ENCODE assay signal across 25 cellular contexts in genomic region chr1:172203902-172204301, GRCh38.
"Had no signal": no experiment of that assay in that cellular context is flagged by ENCODE, and none has a peak within 500 bp of the region (broad histone marks: within the 10 kb centered on the region; RNA-seq: fewer than 3 reads in every experiment).

No MANE protein-coding gene starts in this region.

- ATAC-seq: effector memory CD8-positive, alpha-beta T cell; esophagus mucosa; gastrocnemius medialis; heart right ventricle; left cardiac atrium; left lung; left ventricle myocardium superior; lower lobe of right lung; mucosa of descending colon had no signal

- H3K4me3 ChIP-seq: colonic mucosa, esophagus squamous epithelium, gastrocnemius medialis, heart right ventricle, left lung, lower lobe of right lung, mucosa of descending colon had no signal

- H3K27me3 Mint-ChIP-seq: dendritic cell treated with granulocyte-macrophage colony-stimulating factor and Interleukin-4, amounts not matched to agents 40 ng/mL and 50 ng/mL, for 4 days; effector memory CD8-positive, alpha-beta T cell; naive B cell had no signal

- H3K9me3 ChIP-seq: colonic mucosa, gastrocnemius medialis had no signal

- H3K4me3 Mint-ChIP-seq: dendritic cell treated with granulocyte-macrophage colony-stimulating factor and Interleukin-4, amounts not matched to agents 40 ng/mL and 50 ng/mL, for 4 days; endodermal cell; mesothelial cell of epicardium had no signal

- H3K27ac ChIP-seq: colonic mucosa, epithelial cell of prostate, esophagus squamous epithelium, gastrocnemius medialis, heart right ventricle, left lung, lower lobe of right lung had no signal

- H3K4me1 Mint-ChIP-seq: endodermal cell, immature natural killer cell had no signal

- DNase-seq: colonic mucosa; cortex of kidney; effector CD8-positive, alpha-beta T cell; effector memory CD8-positive, alpha-beta T cell; endodermal cell; erythroblast; esophagus squamous epithelium; foreskin fibroblast; gastrocnemius medialis; glutamatergic neuron; head of caudate nucleus; heart right ventricle; hippocampal formation; immature natural killer cell; islet precursor cell; left cardiac atrium; left lung; left ventricle myocardium superior; lower lobe of right lung; mucosa of descending colon; naive B cell had no signal

- H3K27me3 ChIP-seq: colonic mucosa, esophagus squamous epithelium, gastrocnemius medialis, heart right ventricle, left lung had no signal

- H3K36me3 ChIP-seq: colonic mucosa, esophagus squamous epithelium, gastrocnemius medialis, heart right ventricle, left lung, lower lobe of right lung had no signal

- H3K4me1 ChIP-seq: colonic mucosa, esophagus squamous epithelium, gastrocnemius medialis, heart right ventricle, left lung, lower lobe of right lung had no signal

- H3K27ac Mint-ChIP-seq: dendritic cell treated with granulocyte-macrophage colony-stimulating factor and Interleukin-4, amounts not matched to agents 40 ng/mL and 50 ng/mL, for 4 days; endodermal cell had no signal
